ENCODE assay signal across 17 cellular contexts in genomic region chr5:138488481-138488945, GRCh38. TPM values are rescaled to one million over a fixed set of nuclear protein-coding genes. Genes with fewer than 3 reads are reported as not detected.
A peak's percentile ranks its signal among the peaks of the same experiment; 100 is the strongest.
DNase-seq lines count a peak whose midpoint lies in the region; ATAC-seq and TF ChIP-seq lines count a peak whose summit lies in the region.
"Had no signal": no experiment of that assay in that cellular context is flagged by ENCODE, and none has a peak within 500 bp of the region (broad histone marks: within the 10 kb centered on the region; RNA-seq: fewer than 3 reads in every experiment).

No MANE protein-coding gene starts in this region.

- H3K9me3 Mint-ChIP-seq in stimulated activated effector memory CD8-positive, alpha-beta T cell treated with anti-CD3 and anti-CD28 coated beads, Interleukin-12 subunit alpha, Interleukin-12 subunit beta, amount 100 ng/mL, for 72 hours = no peaks in the 10 kb centered on the region
- H3K9me3 Mint-ChIP-seq: CD8-positive, alpha-beta T cell; naive thymus-derived CD8-positive, alpha-beta T cell had no signal

- H3K36me3 ChIP-seq in HEK293 (ENCODE audit: control insufficient read depth in 2 of 2, insufficient read depth in 1 of 2, low read length in 2 of 2) (no peaks in the 10 kb centered on the region), PC-9 (ENCODE audit: low read depth) (no peaks in the 10 kb centered on the region)
- H3K36me3 ChIP-seq: vagina had no signal

- H3K27ac ChIP-seq in HEK293 (ENCODE audit: extremely low read depth, low read depth, low read length) (no peak overlapping the region), PC-9 (no peak overlapping the region)
- H3K27ac ChIP-seq: vagina had no signal

- H3K4me1 Mint-ChIP-seq in stimulated activated effector memory CD8-positive, alpha-beta T cell treated with anti-CD3 and anti-CD28 coated beads, Interleukin-12 subunit alpha, Interleukin-12 subunit beta, amount 100 ng/mL, for 72 hours = peaks cover 17% of the 10 kb centered on the region
- H3K4me1 Mint-ChIP-seq in T-helper 17 cell = peaks cover 10% of the 10 kb centered on the region

- BruUV-seq in PC-9 (replicated peaks; lab: Mats Ljungman, UMichigan) = no TSS peak

- no peak overlapping the region for H3K4me3 Mint-ChIP-seq in stimulated activated effector memory CD8-positive, alpha-beta T cell treated with anti-CD3 and anti-CD28 coated beads, Interleukin-12 subunit alpha, Interleukin-12 subunit beta, amount 100 ng/mL, for 72 hours
- no peak overlapping the region for H3K4me3 Mint-ChIP-seq in T-helper 17 cell
- H3K4me3 Mint-ChIP-seq: CD8-positive, alpha-beta T cell; naive thymus-derived CD8-positive, alpha-beta T cell had no signal

- peak overlapping the region; percentile 1; the same call in 1 of the 2 replicates for H3K4me2 ChIP-seq in PC-9

- peak; percentile 24 for ATAC-seq in stimulated activated effector memory CD8-positive, alpha-beta T cell treated with anti-CD3 and anti-CD28 coated beads, Interleukin-12 subunit alpha, Interleukin-12 subunit beta, amount 100 ng/mL, for 72 hours
- no peak for ATAC-seq in T-helper 17 cell
- ATAC-seq: CD8-positive, alpha-beta T cell; naive thymus-derived CD8-positive, alpha-beta T cell had no signal

- CTCF ChIA-PET in HEK293 (lab: Yijun Ruan, JAX) = interaction anchor here (0.9 kb wide), 1 partner anchor 38 kb away, joined by 5 read pairs; no protein-coding TSS in a partner anchor
- CTCF ChIA-PET in PC-9 (lab: Charles Lee) = no interaction called here

- peaks cover 6% of the 10 kb centered on the region for H3K36me3 Mint-ChIP-seq in stimulated activated effector memory CD8-positive, alpha-beta T cell treated with anti-CD3 and anti-CD28 coated beads, Interleukin-12 subunit alpha, Interleukin-12 subunit beta, amount 100 ng/mL, for 72 hours
- no peaks in the 10 kb centered on the region for H3K36me3 Mint-ChIP-seq in T-helper 17 cell (ENCODE audit: low read depth)
- H3K36me3 Mint-ChIP-seq: CD8-positive, alpha-beta T cell; naive thymus-derived CD8-positive, alpha-beta T cell had no signal

- DNase-seq in PC-9 (peak; percentile 48 to 67), erythroblast (lab: John Stamatoyannopoulos, UW) (peak; percentile 74 to 86), T-helper 17 cell (no peak), T-helper 2 cell (no peak), NCI-H1105 treated with DMSO at 0.1 percent for 48 hours (lab: John Stamatoyannopoulos, UW) (no peak)
- DNase-seq in stimulated activated effector memory CD8-positive, alpha-beta T cell treated with anti-CD3 and anti-CD28 coated beads, Interleukin-12 subunit alpha, Interleukin-12 subunit beta, amount 100 ng/mL, for 72 hours (ENCODE audit: low spot score in 2 of 2) = no peak
- DNase-seq: activated CD4-positive, alpha-beta T cell treated with anti-CD3 and anti-CD28 coated beads, Interleukin-2, amount 50 U/mL, for 48 hours; activated naive CD4-positive, alpha-beta T cell treated with Interleukin-2 at 50 U/mL for 16 hours; CD8-positive, alpha-beta T cell; GDM1; naive thymus-derived CD8-positive, alpha-beta T cell; NCI-H1930; NCI-H774; SHP77; T1000 had no signal

- H3K79me2 ChIP-seq in PC-9 (ENCODE audit: low read depth) = no peaks in the 10 kb centered on the region

- H3K9me3 ChIP-seq in HEK293 (ENCODE audit: control insufficient read depth, insufficient read depth, low read depth, low read length) = no peaks in the 10 kb centered on the region
- H3K9me3 ChIP-seq in PC-9 (ENCODE audit: insufficient read depth, low read depth) = no peaks in the 10 kb centered on the region
- no peaks in the 10 kb centered on the region for H3K9me3 ChIP-seq in T-helper 17 cell (ENCODE audit: control insufficient read depth, low read length, poor library complexity, severe bottlenecking)
- H3K9me3 ChIP-seq: vagina had no signal

- intact Hi-C loops in PC-9 (cut with micrococcal nuclease; ENCODE audit: unreplicated experiment) = no loop called here

- peaks cover 27% of the 10 kb centered on the region for H3K27me3 Mint-ChIP-seq in T-helper 17 cell

- no peaks in the 10 kb centered on the region; the same call in 1 of the 2 replicates for H3F3A ChIP-seq in PC-9 (ENCODE audit: insufficient read depth, low read depth)

- TF ChIP-seq CTCF in HEK293 (tag by site-specific recombination; IDR thresholded peaks at IDR 0.05) = no peak
- TF ChIP-seq CTCF in PC-9 (conservative IDR thresholded peaks at IDR 0.05) = no peak

- no peaks in the 10 kb centered on the region for H4K20me1 ChIP-seq in PC-9 (ENCODE audit: insufficient read depth)

- H3K27me3 ChIP-seq in PC-9 (ENCODE audit: insufficient read depth, low read depth) = peaks cover 32% of the 10 kb centered on the region
- H3K27me3 ChIP-seq: vagina had no signal

- no peak overlapping the region for H2AFZ ChIP-seq in PC-9

- POLR2A ChIA-PET in HEK293 (lab: Yijun Ruan, JAX) (no interaction called here), PC-9 (lab: Charles Lee; ENCODE audit: unreplicated experiment) (no interaction called here)

- no peak for TF ChIP-seq POLR2A in erythroblast (IDR thresholded peaks at IDR 0.05; ENCODE audit: low read length)

- no peaks in the 10 kb centered on the region for H3K9me2 ChIP-seq in PC-9 (ENCODE audit: insufficient read depth)

- H3K4me3 ChIP-seq in HEK293 (ENCODE audit: low read depth, low read length) (no peak overlapping the region), PC-9 (no peak overlapping the region)
- H3K4me3 ChIP-seq: vagina had no signal

- H3K4me1 ChIP-seq in HEK293 (ENCODE audit: control insufficient read depth, insufficient read depth, low read length) = peaks cover 8% of the 10 kb centered on the region
- 0 out of 2 replicates have a peak, but pooled peaks cover 7% of the 10 kb centered on the region for H3K4me1 ChIP-seq in PC-9 (replicated peaks; ENCODE audit: insufficient read depth)

- H3K27ac Mint-ChIP-seq in stimulated activated effector memory CD8-positive, alpha-beta T cell treated with anti-CD3 and anti-CD28 coated beads, Interleukin-12 subunit alpha, Interleukin-12 subunit beta, amount 100 ng/mL, for 72 hours = no peak overlapping the region
- no peak overlapping the region for H3K27ac Mint-ChIP-seq in T-helper 17 cell
- H3K27ac Mint-ChIP-seq: CD8-positive, alpha-beta T cell; naive thymus-derived CD8-positive, alpha-beta T cell had no signal

TF ChIP-seq in HEK293, 187 proteins besides CTCF, POLR2A, EP300 and RAD21:
- TF ChIP-seq ZNF274 (IDR thresholded peaks at IDR 0.05; ENCODE audit: low read length) (no peak), ZNF274 (tag by site-specific recombination; IDR thresholded peaks at IDR 0.05; ENCODE audit: borderline replicate concordance) (no peak), ZBTB48 (tag by site-specific recombination; IDR thresholded peaks at IDR 0.05) (no peak), ZBTB49 (tag by site-specific recombination; IDR thresholded peaks at IDR 0.05; ENCODE audit: low read depth) (no peak), ZBTB17 (tag by site-specific recombination; IDR thresholded peaks at IDR 0.05) (no peak), ZNF121 (tag by site-specific recombination; IDR thresholded peaks at IDR 0.05) (no peak), ZBTB20 (tag by site-specific recombination; IDR thresholded peaks at IDR 0.05) (peak; percentile 33; the same call in 1 of the 2 replicates), OSR2 (tag by site-specific recombination; IDR thresholded peaks at IDR 0.05) (no peak), GLI2 (tag by site-specific recombination; IDR thresholded peaks at IDR 0.05; ENCODE audit: borderline replicate concordance, low read depth) (no peak), ZNF600 (tag by site-specific recombination; IDR thresholded peaks at IDR 0.05) (peak; percentile 43; the same call in 1 of the 2 replicates), ZFHX2 (tag by site-specific recombination; conservative IDR thresholded peaks at IDR 0.05) (peak; percentile 71), ZNF555 (tag by site-specific recombination; conservative IDR thresholded peaks at IDR 0.05) (no peak), SP3 (tag by site-specific recombination; IDR thresholded peaks at IDR 0.05) (no peak), ZNF670 (tag by site-specific recombination; IDR thresholded peaks at IDR 0.05; ENCODE audit: low read depth) (no peak)

RNA-seq across cellular contexts. Expression of gene EGR1, which starts 23.2 kb away (rescaled TPM):
- total RNA-seq in PC-9 (2021) = 24.7 and 31.0 TPM in 2 replicates
- total RNA-seq in T-helper 17 cell = 10 to 100 TPM; 24.2 to 30.6 TPM

RNA-seq across cellular contexts. Expression of gene REEP2, which starts 49.7 kb away (rescaled TPM):
- total RNA-seq in PC-9 (2021) (0.87 and 1.3 TPM in 2 replicates), T-helper 17 cell (under 1 TPM in 1 of 2 donors, not detected in 1; 0.40 TPM)

RNA-seq across cellular contexts. Expression of gene ETF1, which starts 54.5 kb away (rescaled TPM):
- total RNA-seq in PC-9 (2021) (61.8 and 84.9 TPM in 2 replicates), T-helper 17 cell (100 to 1,000 TPM; 150 to 165 TPM)

Comparison
In these comparisons a context has a peak if more than half of its experiments do, and no peak if none do; other contexts are left out.
1. DNase-seq: peak in PC-9 (2 of 2) and erythroblast (2 of 2); none in stimulated activated effector memory CD8-positive, alpha-beta T cell treated with anti-CD3 and anti-CD28 coated beads, Interleukin-12 subunit alpha, Interleukin-12 subunit beta, amount 100 ng/mL, for 72 hours (0 of 2), T-helper 17 cell (0 of 3), T-helper 2 cell (0 of 5) and NCI-H1105 treated with DMSO at 0.1 percent for 48 hours (single experiment).